In the genomic region with DNA sequence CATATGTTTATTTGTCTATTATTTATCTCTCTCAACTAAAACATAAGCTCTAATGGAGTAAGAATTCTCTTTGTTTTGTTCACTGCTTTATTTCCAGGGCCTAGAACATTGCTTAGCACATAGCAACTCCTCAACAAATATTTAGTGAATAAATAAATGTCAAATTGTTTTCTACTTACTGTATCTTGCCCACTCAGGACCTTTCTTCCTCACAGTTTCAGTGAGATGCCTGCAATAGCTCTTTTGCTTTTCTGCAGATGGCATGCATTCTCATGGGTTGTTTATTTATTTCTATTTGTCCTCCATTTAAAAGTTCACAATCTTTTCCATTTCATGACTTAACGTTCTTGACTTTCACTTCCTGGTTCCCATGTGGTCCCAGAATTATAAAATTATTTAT, we compare ENCODE assay signal across 28 cellular contexts.
DNase-seq lines count a peak whose midpoint lies in the region; ATAC-seq and TF ChIP-seq lines count a peak whose summit lies in the region.
"Had no signal": no experiment of that assay in that cellular context is flagged by ENCODE, and none has a peak within 500 bp of the region (broad histone marks: within the 10 kb centered on the region; RNA-seq: fewer than 3 reads in every experiment).

No MANE protein-coding gene starts in this region.

- H3K9me2 ChIP-seq in SK-N-SH (no peaks in the 10 kb centered on the region), SU-DHL-6 (replicated peaks; ENCODE audit: insufficient read depth, low read length) (no peaks in the 10 kb centered on the region)

- intact Hi-C loops in right cardiac atrium (cut with DNase I) (no loop called here), sciatic nerve (cut with DNase I) (no loop called here)

- CTCF ChIA-PET in SK-N-SH (lab: Yijun Ruan, JAX) = interaction anchor here (1.4 kb wide), 1 partner anchor 8 kb away, joined by 4 read pairs; no protein-coding TSS in a partner anchor

- no peak for TF ChIP-seq RAD21 in SK-N-SH (IDR thresholded peaks at IDR 0.05; ENCODE audit: low read length)

- H3K36me3 ChIP-seq in SK-N-SH (replicated peaks in 1 of 2; ENCODE audit: control insufficient read depth in 1 of 2, insufficient read depth in 2 of 2, low read length in 1 of 2) (no peaks in the 10 kb centered on the region), SU-DHL-6 (ENCODE audit: low read length) (no peaks in the 10 kb centered on the region)
- H3K36me3 ChIP-seq: BLaER1, esophagus squamous epithelium, lower lobe of right lung, right lobe of liver, upper lobe of left lung had no signal

- H3F3A ChIP-seq in SK-N-SH (replicated peaks; ENCODE audit: insufficient read depth) = no peaks in the 10 kb centered on the region
- no peaks in the 10 kb centered on the region for H3F3A ChIP-seq in SU-DHL-6 (ENCODE audit: insufficient read depth)

- H2AFZ ChIP-seq in SK-N-SH (ENCODE audit: low read depth) (0 out of 2 replicates have a peak overlapping the region, but pooled peaks have one; percentile 2), SU-DHL-6 (ENCODE audit: low read depth, low read length, severe bottlenecking) (peak overlapping the region; percentile 6)

- H3K27ac ChIP-seq in SK-N-SH (ENCODE audit: low read depth in 2 of 2, low read length in 1 of 2) = no peak overlapping the region
- H3K27ac ChIP-seq in SU-DHL-6 (ENCODE audit: low read depth, low read length) = no peak overlapping the region
- H3K27ac ChIP-seq in right cardiac atrium (ENCODE audit: low read length) = no peak overlapping the region
- H3K27ac ChIP-seq: BLaER1, esophagus squamous epithelium, lower lobe of right lung, right lobe of liver, RWPE1, upper lobe of left lung had no signal

- H3K79me2 ChIP-seq in SK-N-SH (ENCODE audit: insufficient read depth) (no peaks in the 10 kb centered on the region), SU-DHL-6 (ENCODE audit: insufficient read depth, low read length) (no peaks in the 10 kb centered on the region)

- H3K9ac ChIP-seq in SK-N-SH (no peak overlapping the region), SU-DHL-6 (ENCODE audit: low read length) (no peak overlapping the region)
- H3K9ac ChIP-seq: BLaER1 had no signal

- H3K4me1 ChIP-seq in SK-N-SH (ENCODE audit: control insufficient read depth in 1 of 2, insufficient read depth in 2 of 2, low read depth in 1 of 2, low read length in 1 of 2) (peaks cover 0 to 4% of the 10 kb centered on the region in 2 experiments; a peak in 1 of 4 replicates), right cardiac atrium (ENCODE audit: control insufficient read depth, insufficient read depth, low read length) (no peaks in the 10 kb centered on the region)
- H3K4me1 ChIP-seq: esophagus squamous epithelium, lower lobe of right lung, right lobe of liver, upper lobe of left lung had no signal

- H3K27me3 ChIP-seq in SK-N-SH (ENCODE audit: insufficient read depth) (no peaks in the 10 kb centered on the region), SU-DHL-6 (ENCODE audit: low read length) (no peaks in the 10 kb centered on the region), right cardiac atrium (ENCODE audit: control insufficient read depth, insufficient read depth) (no peaks in the 10 kb centered on the region)
- H3K27me3 ChIP-seq: BLaER1, esophagus squamous epithelium, right lobe of liver, upper lobe of left lung had no signal

- TF ChIP-seq CTCF in SK-N-SH (IDR thresholded peaks at IDR 0.05) (no peak), SU-DHL-6 (IDR thresholded peaks at IDR 0.05; ENCODE audit: insufficient read depth, low read length, poor library complexity, severe bottlenecking) (no peak)

- POLR2A ChIA-PET in SK-N-SH (lab: Yijun Ruan, JAX) = no interaction called here

- TF ChIP-seq EP300 in SK-N-SH (IDR thresholded peaks at IDR 0.05; ENCODE audit: borderline replicate concordance in 1 of 2, low read depth in 1 of 2, low read length in 1 of 2) = no peak

- H3K4me2 ChIP-seq in SK-N-SH (no peak overlapping the region), SU-DHL-6 (ENCODE audit: low read depth, low read length, poor library complexity, severe bottlenecking) (no peak overlapping the region)
- H3K4me2 ChIP-seq: BLaER1 had no signal

- no peak overlapping the region for H3K4me3 ChIP-seq in SK-N-SH (ENCODE audit: low read depth in 2 of 2, low read length in 1 of 2)
- H3K4me3 ChIP-seq in SU-DHL-6 (ENCODE audit: insufficient read depth, low read length, poor library complexity, severe bottlenecking) = no peak overlapping the region
- no peak overlapping the region for H3K4me3 ChIP-seq in right cardiac atrium (ENCODE audit: low read length)
- H3K4me3 ChIP-seq: BLaER1, esophagus squamous epithelium, lower lobe of right lung, right lobe of liver, upper lobe of left lung had no signal

- DNase-seq in SK-N-SH (no peak), EH (ENCODE audit: low read depth) (peak; percentile 23), iris pigment epithelial cell (ENCODE audit: low read depth) (peak; percentile 7), GM19240 (ENCODE audit: insufficient read length, low spot score) (no peak), right cardiac atrium (no peak), sciatic nerve (ENCODE audit: low spot score) (no peak)
- DNase-seq: activated CD4-positive, alpha-beta memory T cell treated with anti-CD3 and anti-CD28 coated beads for 36 hours; activated CD4-positive, CD25-positive, alpha-beta regulatory T cell; activated T-cell treated with anti-CD3 and anti-CD28 coated beads, Interleukin-2, amount 50 U/mL, for 1 hour; anterior cingulate cortex; COR-L47; cortex of kidney; DMS79; esophagus squamous epithelium; H9; KG1; lower lobe of right lung; NCI-H1048; NCI-H187; NCI-H526 treated with DMSO at 0.1 percent for 48 hours; posterior cingulate gyrus; right lobe of liver; T1000 had no signal

- WGBS in SK-N-SH (ENCODE audit: low lambda C conversion rate) = 52% methylated on average over 1 of the region's 1 CpG
- WGBS in right cardiac atrium = 33% methylated on average over 1 of the region's 1 CpG

- ATAC-seq in SK-N-SH treated with all-trans-retinoic acid at 6 μM for 48 hours (no peak), right cardiac atrium (no peak), sciatic nerve (no peak)
- ATAC-seq: lower lobe of right lung, right lobe of liver had no signal

- H4K20me1 ChIP-seq in SK-N-SH (ENCODE audit: insufficient read depth) (no peaks in the 10 kb centered on the region), SU-DHL-6 (ENCODE audit: low read depth, low read length) (no peaks in the 10 kb centered on the region)
- H4K20me1 ChIP-seq: BLaER1 had no signal

- no peaks in the 10 kb centered on the region for H3K9me3 ChIP-seq in SK-N-SH
- H3K9me3 ChIP-seq in SU-DHL-6 (ENCODE audit: insufficient read depth, low read length) = no peaks in the 10 kb centered on the region
- no peaks in the 10 kb centered on the region for H3K9me3 ChIP-seq in right cardiac atrium (ENCODE audit: control insufficient read depth, low read length)
- H3K9me3 ChIP-seq: BLaER1, esophagus squamous epithelium, lower lobe of right lung, right lobe of liver, upper lobe of left lung had no signal

TF ChIP-seq in SK-N-SH, 30 proteins besides CTCF, POLR2A, EP300 and RAD21 (continues in another document):
- no peak for TF ChIP-seq RCOR1 (IDR thresholded peaks at IDR 0.05; ENCODE audit: low read length)
- no peak for TF ChIP-seq RFX5 (IDR thresholded peaks at IDR 0.05; ENCODE audit: low read length)
- TF ChIP-seq, protein P1, sequence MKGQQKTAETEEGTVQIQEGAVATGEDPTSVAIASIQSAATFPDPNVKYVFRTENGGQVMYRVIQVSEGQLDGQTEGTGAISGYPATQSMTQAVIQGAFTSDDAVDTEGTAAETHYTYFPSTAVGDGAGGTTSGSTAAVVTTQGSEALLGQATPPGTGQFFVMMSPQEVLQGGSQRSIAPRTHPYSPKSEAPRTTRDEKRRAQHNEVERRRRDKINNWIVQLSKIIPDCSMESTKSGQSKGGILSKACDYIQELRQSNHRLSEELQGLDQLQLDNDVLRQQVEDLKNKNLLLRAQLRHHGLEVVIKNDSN (IDR thresholded peaks at IDR 0.05; ENCODE audit: borderline replicate concordance, low read depth) = no peak
- TF ChIP-seq, protein P2, sequence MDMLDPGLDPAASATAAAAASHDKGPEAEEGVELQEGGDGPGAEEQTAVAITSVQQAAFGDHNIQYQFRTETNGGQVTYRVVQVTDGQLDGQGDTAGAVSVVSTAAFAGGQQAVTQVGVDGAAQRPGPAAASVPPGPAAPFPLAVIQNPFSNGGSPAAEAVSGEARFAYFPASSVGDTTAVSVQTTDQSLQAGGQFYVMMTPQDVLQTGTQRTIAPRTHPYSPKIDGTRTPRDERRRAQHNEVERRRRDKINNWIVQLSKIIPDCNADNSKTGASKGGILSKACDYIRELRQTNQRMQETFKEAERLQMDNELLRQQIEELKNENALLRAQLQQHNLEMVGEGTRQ (IDR thresholded peaks at IDR 0.05; ENCODE audit: borderline replicate concordance, low read depth, low read length) = no peak
- no peak for TF ChIP-seq FOXJ3 (CRISPR knock-in tag; IDR thresholded peaks at IDR 0.05)

TF ChIP-seq in SK-N-SH treated with all-trans-retinoic acid at 6 μM for 48 hours, 23 proteins besides CTCF, POLR2A, EP300 and RAD21 (continues in another document):
- TF ChIP-seq, protein P3, sequence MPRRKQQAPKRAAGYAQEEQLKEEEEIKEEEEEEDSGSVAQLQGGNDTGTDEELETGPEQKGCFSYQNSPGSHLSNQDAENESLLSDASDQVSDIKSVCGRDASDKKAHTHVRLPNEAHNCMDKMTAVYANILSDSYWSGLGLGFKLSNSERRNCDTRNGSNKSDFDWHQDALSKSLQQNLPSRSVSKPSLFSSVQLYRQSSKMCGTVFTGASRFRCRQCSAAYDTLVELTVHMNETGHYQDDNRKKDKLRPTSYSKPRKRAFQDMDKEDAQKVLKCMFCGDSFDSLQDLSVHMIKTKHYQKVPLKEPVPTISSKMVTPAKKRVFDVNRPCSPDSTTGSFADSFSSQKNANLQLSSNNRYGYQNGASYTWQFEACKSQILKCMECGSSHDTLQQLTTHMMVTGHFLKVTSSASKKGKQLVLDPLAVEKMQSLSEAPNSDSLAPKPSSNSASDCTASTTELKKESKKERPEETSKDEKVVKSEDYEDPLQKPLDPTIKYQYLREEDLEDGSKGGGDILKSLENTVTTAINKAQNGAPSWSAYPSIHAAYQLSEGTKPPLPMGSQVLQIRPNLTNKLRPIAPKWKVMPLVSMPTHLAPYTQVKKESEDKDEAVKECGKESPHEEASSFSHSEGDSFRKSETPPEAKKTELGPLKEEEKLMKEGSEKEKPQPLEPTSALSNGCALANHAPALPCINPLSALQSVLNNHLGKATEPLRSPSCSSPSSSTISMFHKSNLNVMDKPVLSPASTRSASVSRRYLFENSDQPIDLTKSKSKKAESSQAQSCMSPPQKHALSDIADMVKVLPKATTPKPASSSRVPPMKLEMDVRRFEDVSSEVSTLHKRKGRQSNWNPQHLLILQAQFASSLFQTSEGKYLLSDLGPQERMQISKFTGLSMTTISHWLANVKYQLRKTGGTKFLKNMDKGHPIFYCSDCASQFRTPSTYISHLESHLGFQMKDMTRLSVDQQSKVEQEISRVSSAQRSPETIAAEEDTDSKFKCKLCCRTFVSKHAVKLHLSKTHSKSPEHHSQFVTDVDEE (CRISPR knock-in tag; IDR thresholded peaks at IDR 0.05) = no peak
- TF ChIP-seq ZNF8 (CRISPR knock-in tag; IDR thresholded peaks at IDR 0.05) (no peak), OSR1 (CRISPR knock-in tag; IDR thresholded peaks at IDR 0.05) (no peak), ZFP3 (CRISPR knock-in tag; IDR thresholded peaks at IDR 0.05) (no peak)

Comparison
In these comparisons a context has a peak if more than half of its experiments do, and no peak if none do; other contexts are left out.
1. DNase-seq: peak in EH (single experiment) and iris pigment epithelial cell (single experiment); none in SK-N-SH (single experiment), GM19240 (single experiment), right cardiac atrium (0 of 3) and sciatic nerve (single experiment).